Comparison of ENCODE assay signal across 1 cellular context in the genomic region with DNA sequence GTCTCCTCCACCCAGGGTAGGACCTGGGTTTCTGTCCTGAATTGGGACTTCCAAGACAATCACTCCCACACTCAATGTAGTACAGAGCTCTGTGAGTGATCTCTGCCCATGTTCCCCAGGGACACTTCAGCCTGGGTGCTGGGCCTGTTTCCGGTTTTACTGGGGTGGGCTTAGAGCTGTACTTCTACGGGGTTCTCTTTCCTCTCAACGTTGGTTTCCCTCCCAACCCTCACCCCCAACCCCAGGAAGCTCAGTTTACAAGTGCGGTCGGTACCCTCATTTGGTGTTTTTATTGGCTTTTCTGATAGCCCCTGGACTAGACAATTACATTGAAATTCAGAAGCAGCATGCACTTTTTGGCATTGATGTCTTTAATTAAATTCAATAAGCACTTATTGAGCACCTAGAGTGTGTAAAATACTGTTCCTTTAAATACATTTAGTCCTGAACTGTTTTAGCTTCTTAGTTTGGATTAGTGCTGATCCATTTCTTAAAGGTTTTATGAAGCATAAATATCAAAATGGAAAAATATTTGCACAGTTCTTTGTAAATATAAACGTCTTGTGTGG.
TF ChIP-seq lines count a peak whose summit lies in the region.

No MANE protein-coding gene starts in this region.

TF ChIP-seq in SK-N-SH treated with all-trans-retinoic acid at 6 μM for 48 hours, 23 proteins besides CTCF, POLR2A, EP300 and RAD21 (continued from another document):
- no peak for TF ChIP-seq ZC3H10 (CRISPR knock-in tag; IDR thresholded peaks at IDR 0.05)
TF ChIP-seq in SK-N-SH treated with all-trans-retinoic acid at 6 μM for 48 hours: peak in this region for 0.
